1 cellular context compared by ENCODE assay signal in genomic region chr6:119627908-119628669, GRCh38.
A peak's percentile ranks its signal among the peaks of the same experiment; 100 is the strongest.
TF ChIP-seq lines count a peak whose summit lies in the region.

No MANE protein-coding gene starts in this region.

TF ChIP-seq in K562, 482 proteins besides CTCF, POLR2A, EP300 and RAD21 (continued from another document and continues in another):
- TF ChIP-seq, protein P1, sequence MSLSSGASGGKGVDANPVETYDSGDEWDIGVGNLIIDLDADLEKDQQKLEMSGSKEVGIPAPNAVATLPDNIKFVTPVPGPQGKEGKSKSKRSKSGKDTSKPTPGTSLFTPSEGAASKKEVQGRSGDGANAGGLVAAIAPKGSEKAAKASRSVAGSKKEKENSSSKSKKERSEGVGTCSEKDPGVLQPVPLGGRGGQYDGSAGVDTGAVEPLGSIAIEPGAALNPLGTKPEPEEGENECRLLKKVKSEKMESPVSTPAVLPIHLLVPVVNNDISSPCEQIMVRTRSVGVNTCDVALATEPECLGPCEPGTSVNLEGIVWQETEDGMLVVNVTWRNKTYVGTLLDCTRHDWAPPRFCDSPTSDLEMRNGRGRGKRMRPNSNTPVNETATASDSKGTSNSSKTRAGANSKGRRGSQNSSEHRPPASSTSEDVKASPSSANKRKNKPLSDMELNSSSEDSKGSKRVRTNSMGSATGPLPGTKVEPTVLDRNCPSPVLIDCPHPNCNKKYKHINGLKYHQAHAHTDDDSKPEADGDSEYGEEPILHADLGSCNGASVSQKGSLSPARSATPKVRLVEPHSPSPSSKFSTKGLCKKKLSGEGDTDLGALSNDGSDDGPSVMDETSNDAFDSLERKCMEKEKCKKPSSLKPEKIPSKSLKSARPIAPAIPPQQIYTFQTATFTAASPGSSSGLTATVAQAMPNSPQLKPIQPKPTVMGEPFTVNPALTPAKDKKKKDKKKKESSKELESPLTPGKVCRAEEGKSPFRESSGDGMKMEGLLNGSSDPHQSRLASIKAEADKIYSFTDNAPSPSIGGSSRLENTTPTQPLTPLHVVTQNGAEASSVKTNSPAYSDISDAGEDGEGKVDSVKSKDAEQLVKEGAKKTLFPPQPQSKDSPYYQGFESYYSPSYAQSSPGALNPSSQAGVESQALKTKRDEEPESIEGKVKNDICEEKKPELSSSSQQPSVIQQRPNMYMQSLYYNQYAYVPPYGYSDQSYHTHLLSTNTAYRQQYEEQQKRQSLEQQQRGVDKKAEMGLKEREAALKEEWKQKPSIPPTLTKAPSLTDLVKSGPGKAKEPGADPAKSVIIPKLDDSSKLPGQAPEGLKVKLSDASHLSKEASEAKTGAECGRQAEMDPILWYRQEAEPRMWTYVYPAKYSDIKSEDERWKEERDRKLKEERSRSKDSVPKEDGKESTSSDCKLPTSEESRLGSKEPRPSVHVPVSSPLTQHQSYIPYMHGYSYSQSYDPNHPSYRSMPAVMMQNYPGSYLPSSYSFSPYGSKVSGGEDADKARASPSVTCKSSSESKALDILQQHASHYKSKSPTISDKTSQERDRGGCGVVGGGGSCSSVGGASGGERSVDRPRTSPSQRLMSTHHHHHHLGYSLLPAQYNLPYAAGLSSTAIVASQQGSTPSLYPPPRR (CRISPR knock-in tag; IDR thresholded peaks at IDR 0.05; ENCODE audit: borderline replicate concordance), result no peak
- TF ChIP-seq TBL1XR1 (IDR thresholded peaks at IDR 0.05; ENCODE audit: low read length in 2 of 2) (peak in 1 of 2 experiments; percentile 58; a peak in 2 of 4 replicates), MTA1 (IDR thresholded peaks at IDR 0.05; ENCODE audit: borderline replicate concordance) (peak; percentile 81; the same call in 1 of the 2 replicates), THRB (CRISPR knock-in tag; conservative IDR thresholded peaks at IDR 0.05) (no peak), CC2D1A (IDR thresholded peaks at IDR 0.05) (0 out of 2 replicates have a peak, but pooled peaks have one; percentile 54), KDM1A (IDR thresholded peaks at IDR 0.05) (no peak), HNRNPLL (IDR thresholded peaks at IDR 0.05; ENCODE audit: low read depth, low read length, poor library complexity, severe bottlenecking) (no peak), BACH1 (tag; IDR thresholded peaks at IDR 0.05) (0 out of 2 replicates have a peak, but pooled peaks have one; percentile 13), ZNF140 (CRISPR knock-in tag; IDR thresholded peaks at IDR 0.05) (0 out of 2 replicates have a peak, but pooled peaks have one; percentile 24), CBFA2T2 (conservative IDR thresholded peaks at IDR 0.05) (peak; percentile 29), GATAD2B (IDR thresholded peaks at IDR 0.05; ENCODE audit: borderline replicate concordance) (no peak), HDAC2 (IDR thresholded peaks at IDR 0.05) (peak; percentile 19; the same call in 1 of the 2 replicates), BRD9 (IDR thresholded peaks at IDR 0.05; ENCODE audit: low read depth, partially characterized antibody) (peak; percentile 80), ZNF507 (tag; conservative IDR thresholded peaks at IDR 0.05) (no peak), ZNF212 (CRISPR knock-in tag; IDR thresholded peaks at IDR 0.05) (no peak), NFE2 (IDR thresholded peaks at IDR 0.05; ENCODE audit: low read depth) (peak; percentile 34; the same call in 1 of the 2 replicates), EHMT2 (IDR thresholded peaks at IDR 0.05) (0 out of 2 replicates have a peak, but pooled peaks have one; percentile 17), PML (IDR thresholded peaks at IDR 0.05; ENCODE audit: low read length) (no peak), PKNOX1 (IDR thresholded peaks at IDR 0.05) (peak; percentile 79), EGR1 (conservative IDR thresholded peaks at IDR 0.05) (no peak), HINFP (tag; conservative IDR thresholded peaks at IDR 0.05; ENCODE audit: low read depth) (no peak), ZBTB8A (IDR thresholded peaks at IDR 0.05; ENCODE audit: partially characterized antibody) (peak; percentile 0), SRF (CRISPR knock-in tag; IDR thresholded peaks at IDR 0.05) (no peak), BRCA1 (IDR thresholded peaks at IDR 0.05) (no peak), BRCA1 (CRISPR knock-in tag; IDR thresholded peaks at IDR 0.05) (no peak), HDAC3 (IDR thresholded peaks at IDR 0.05; ENCODE audit: borderline replicate concordance, partially characterized antibody) (peak; percentile 41), TARDBP (IDR thresholded peaks at IDR 0.05) (no peak), WHSC1 (IDR thresholded peaks at IDR 0.05; ENCODE audit: low read length) (no peak), MAZ (CRISPR knock-in tag; conservative IDR thresholded peaks at IDR 0.05 in 1 of 2, IDR thresholded peaks at IDR 0.05 in 1 of 2) (peak in 1 of 2 experiments; percentile 29; a peak in 1 of 4 replicates), ZNF277 (CRISPR knock-in tag; IDR thresholded peaks at IDR 0.05; ENCODE audit: borderline replicate concordance) (no peak), ZNF512 (tag; IDR thresholded peaks at IDR 0.05) (no peak), SMARCE1 (IDR thresholded peaks at IDR 0.05) (peak; percentile 54; the same call in 1 of the 2 replicates), CEBPG (CRISPR knock-in tag; IDR thresholded peaks at IDR 0.05) (peak; percentile 82), CEBPG (tag; conservative IDR thresholded peaks at IDR 0.05 in 1 of 2, IDR thresholded peaks at IDR 0.05 in 1 of 2) (peak; percentile 26 to 81; a peak in 2 of 4 replicates), CBX2 (IDR thresholded peaks at IDR 0.05; ENCODE audit: insufficient read depth, low read length, poor library complexity, severe bottlenecking) (no peak), E2F6 (IDR thresholded peaks at IDR 0.05; ENCODE audit: borderline replicate concordance in 1 of 2, extremely low read depth in 1 of 2, insufficient read depth in 1 of 2, insufficient read length in 1 of 2, low read depth in 1 of 2, low read length in 1 of 2, poor library complexity in 1 of 2, severe bottlenecking in 1 of 2) (no peak), ZNF384 (IDR thresholded peaks at IDR 0.05; ENCODE audit: low read depth, low read length) (0 out of 2 replicates have a peak, but pooled peaks have one; percentile 7), SMARCC2 (IDR thresholded peaks at IDR 0.05; ENCODE audit: low read depth) (peak; percentile 66; the same call in 1 of the 2 replicates), TEAD1 (CRISPR knock-in tag; IDR thresholded peaks at IDR 0.05) (peak in 1 of 2 experiments; percentile 49; a peak in 1 of 4 replicates), EP400 (IDR thresholded peaks at IDR 0.05) (0 out of 2 replicates have a peak, but pooled peaks have one; percentile 20), ATF7 (IDR thresholded peaks at IDR 0.05) (peak; percentile 90), CBFA2T3 (IDR thresholded peaks at IDR 0.05) (peak; percentile 8; the same call in 1 of the 2 replicates)
- TF ChIP-seq, protein P2, sequence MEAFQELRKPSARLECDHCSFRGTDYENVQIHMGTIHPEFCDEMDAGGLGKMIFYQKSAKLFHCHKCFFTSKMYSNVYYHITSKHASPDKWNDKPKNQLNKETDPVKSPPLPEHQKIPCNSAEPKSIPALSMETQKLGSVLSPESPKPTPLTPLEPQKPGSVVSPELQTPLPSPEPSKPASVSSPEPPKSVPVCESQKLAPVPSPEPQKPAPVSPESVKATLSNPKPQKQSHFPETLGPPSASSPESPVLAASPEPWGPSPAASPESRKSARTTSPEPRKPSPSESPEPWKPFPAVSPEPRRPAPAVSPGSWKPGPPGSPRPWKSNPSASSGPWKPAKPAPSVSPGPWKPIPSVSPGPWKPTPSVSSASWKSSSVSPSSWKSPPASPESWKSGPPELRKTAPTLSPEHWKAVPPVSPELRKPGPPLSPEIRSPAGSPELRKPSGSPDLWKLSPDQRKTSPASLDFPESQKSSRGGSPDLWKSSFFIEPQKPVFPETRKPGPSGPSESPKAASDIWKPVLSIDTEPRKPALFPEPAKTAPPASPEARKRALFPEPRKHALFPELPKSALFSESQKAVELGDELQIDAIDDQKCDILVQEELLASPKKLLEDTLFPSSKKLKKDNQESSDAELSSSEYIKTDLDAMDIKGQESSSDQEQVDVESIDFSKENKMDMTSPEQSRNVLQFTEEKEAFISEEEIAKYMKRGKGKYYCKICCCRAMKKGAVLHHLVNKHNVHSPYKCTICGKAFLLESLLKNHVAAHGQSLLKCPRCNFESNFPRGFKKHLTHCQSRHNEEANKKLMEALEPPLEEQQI (IDR thresholded peaks at IDR 0.05), result peak; percentile 67; the same call in 1 of the 2 replicates
- TF ChIP-seq, protein P3, sequence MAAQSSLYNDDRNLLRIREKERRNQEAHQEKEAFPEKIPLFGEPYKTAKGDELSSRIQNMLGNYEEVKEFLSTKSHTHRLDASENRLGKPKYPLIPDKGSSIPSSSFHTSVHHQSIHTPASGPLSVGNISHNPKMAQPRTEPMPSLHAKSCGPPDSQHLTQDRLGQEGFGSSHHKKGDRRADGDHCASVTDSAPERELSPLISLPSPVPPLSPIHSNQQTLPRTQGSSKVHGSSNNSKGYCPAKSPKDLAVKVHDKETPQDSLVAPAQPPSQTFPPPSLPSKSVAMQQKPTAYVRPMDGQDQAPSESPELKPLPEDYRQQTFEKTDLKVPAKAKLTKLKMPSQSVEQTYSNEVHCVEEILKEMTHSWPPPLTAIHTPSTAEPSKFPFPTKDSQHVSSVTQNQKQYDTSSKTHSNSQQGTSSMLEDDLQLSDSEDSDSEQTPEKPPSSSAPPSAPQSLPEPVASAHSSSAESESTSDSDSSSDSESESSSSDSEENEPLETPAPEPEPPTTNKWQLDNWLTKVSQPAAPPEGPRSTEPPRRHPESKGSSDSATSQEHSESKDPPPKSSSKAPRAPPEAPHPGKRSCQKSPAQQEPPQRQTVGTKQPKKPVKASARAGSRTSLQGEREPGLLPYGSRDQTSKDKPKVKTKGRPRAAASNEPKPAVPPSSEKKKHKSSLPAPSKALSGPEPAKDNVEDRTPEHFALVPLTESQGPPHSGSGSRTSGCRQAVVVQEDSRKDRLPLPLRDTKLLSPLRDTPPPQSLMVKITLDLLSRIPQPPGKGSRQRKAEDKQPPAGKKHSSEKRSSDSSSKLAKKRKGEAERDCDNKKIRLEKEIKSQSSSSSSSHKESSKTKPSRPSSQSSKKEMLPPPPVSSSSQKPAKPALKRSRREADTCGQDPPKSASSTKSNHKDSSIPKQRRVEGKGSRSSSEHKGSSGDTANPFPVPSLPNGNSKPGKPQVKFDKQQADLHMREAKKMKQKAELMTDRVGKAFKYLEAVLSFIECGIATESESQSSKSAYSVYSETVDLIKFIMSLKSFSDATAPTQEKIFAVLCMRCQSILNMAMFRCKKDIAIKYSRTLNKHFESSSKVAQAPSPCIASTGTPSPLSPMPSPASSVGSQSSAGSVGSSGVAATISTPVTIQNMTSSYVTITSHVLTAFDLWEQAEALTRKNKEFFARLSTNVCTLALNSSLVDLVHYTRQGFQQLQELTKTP (IDR thresholded peaks at IDR 0.05; ENCODE audit: low read depth in 1 of 2, partially characterized antibody in 2 of 2), result peak; percentile 33 to 36
